10 cellular contexts compared by ENCODE assay signal in the genomic region with DNA sequence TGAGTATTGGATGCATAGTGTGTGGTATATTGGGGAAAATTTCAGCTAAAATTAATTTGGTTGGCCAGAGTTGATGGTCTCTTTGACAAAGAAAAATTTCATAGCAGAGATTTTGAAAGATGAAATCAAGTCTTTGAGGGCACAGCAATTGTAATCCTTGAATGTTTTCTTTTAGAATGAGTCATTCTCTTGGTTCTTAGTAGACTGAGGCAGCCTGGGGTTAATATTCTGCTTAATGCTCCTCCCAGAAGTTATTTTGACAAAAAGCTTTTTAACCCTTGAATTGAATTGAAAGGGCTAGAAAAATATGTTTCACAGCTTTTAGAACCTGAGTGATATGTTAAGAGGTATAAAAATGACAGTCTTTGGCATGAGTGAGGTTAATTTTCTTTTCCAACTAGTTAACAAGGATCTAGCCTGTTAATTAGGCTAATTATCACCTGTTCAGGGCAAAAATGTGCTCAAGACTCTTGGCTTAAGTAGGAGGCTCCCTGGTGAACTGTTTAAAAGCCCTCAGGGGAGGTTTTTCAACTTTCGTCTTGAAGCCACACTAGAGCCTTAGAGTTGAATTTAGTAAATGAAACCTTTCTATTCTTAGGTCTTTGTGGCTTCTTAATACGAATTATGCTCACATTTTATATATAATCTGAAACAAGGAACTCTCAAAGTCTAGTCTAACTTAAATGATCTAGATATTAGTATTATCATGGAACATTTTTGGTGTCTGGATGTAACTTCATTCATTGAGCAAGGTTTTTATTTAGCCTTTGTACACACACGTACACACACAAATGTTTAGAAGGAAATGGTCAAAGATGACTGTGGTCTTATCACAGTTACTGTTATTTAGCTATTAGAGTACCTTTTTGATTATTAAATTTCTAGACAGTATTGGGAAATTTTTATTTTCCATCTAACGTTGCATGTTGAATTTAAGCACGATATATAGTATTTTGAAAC.
DNase-seq lines count a peak whose midpoint lies in the region; ATAC-seq and TF ChIP-seq lines count a peak whose summit lies in the region.
"Had no signal": no experiment of that assay in that cellular context is flagged by ENCODE, and none has a peak within 500 bp of the region (broad histone marks: within the 10 kb centered on the region; RNA-seq: fewer than 3 reads in every experiment).

No MANE protein-coding gene starts in this region.

- H3K4me3 ChIP-seq in fibroblast of pulmonary artery (replicated peaks; ENCODE audit: low read depth, low read length): no peak overlapping the region
- no peak overlapping the region for H3K4me3 ChIP-seq in effector memory CD4-positive, alpha-beta T cell (ENCODE audit: insufficient read depth, low read depth, low read length, poor library complexity, severe bottlenecking)
- H3K4me3 ChIP-seq: K562 had no signal

- ATAC-seq in GM18508 (IDR thresholded peaks at IDR 0.05; ENCODE audit: insufficient read depth, unreplicated experiment) (peak; percentile 82), GM21529 (IDR thresholded peaks at IDR 0.05; ENCODE audit: unreplicated experiment) (peak; percentile 94), HG03342 (IDR thresholded peaks at IDR 0.05; ENCODE audit: unreplicated experiment) (peak; percentile 91)
- ATAC-seq: K562, PC-3 had no signal

- DNase-seq in fibroblast of pulmonary artery (ENCODE audit: low read depth) (peak; percentile 2), NCI-H2081 (lab: John Stamatoyannopoulos, UW) (no peak), H4 (ENCODE audit: low spot score) (no peak)
- no peak for DNase-seq in effector memory CD4-positive, alpha-beta T cell
- no peak for DNase-seq in stimulated activated naive CD4-positive, alpha-beta T cell (lab: John Stamatoyannopoulos, UW)
- DNase-seq: PC-3 had no signal

- H3K27ac ChIP-seq in effector memory CD4-positive, alpha-beta T cell (ENCODE audit: insufficient read depth, low read length, poor library complexity, severe bottlenecking): no peak overlapping the region

- TF ChIP-seq CTCF in fibroblast of pulmonary artery (IDR thresholded peaks at IDR 0.05; ENCODE audit: low read length, missing control alignments): no peak

- no peaks in the 10 kb centered on the region for H3K4me1 ChIP-seq in effector memory CD4-positive, alpha-beta T cell (ENCODE audit: control insufficient read depth, insufficient read depth, low read length, poor library complexity, severe bottlenecking)

- no peaks in the 10 kb centered on the region for H3K9me3 ChIP-seq in effector memory CD4-positive, alpha-beta T cell (ENCODE audit: control insufficient read depth, low read length)

- no peaks in the 10 kb centered on the region for H3K27me3 ChIP-seq in effector memory CD4-positive, alpha-beta T cell (replicated peaks; ENCODE audit: control insufficient read depth, insufficient read depth, low read length, poor library complexity, severe bottlenecking)

- no peaks in the 10 kb centered on the region for H3K36me3 ChIP-seq in effector memory CD4-positive, alpha-beta T cell (ENCODE audit: control insufficient read depth, insufficient read depth, low read length)
